9 cellular contexts compared by ENCODE assay signal in the genomic region with DNA sequence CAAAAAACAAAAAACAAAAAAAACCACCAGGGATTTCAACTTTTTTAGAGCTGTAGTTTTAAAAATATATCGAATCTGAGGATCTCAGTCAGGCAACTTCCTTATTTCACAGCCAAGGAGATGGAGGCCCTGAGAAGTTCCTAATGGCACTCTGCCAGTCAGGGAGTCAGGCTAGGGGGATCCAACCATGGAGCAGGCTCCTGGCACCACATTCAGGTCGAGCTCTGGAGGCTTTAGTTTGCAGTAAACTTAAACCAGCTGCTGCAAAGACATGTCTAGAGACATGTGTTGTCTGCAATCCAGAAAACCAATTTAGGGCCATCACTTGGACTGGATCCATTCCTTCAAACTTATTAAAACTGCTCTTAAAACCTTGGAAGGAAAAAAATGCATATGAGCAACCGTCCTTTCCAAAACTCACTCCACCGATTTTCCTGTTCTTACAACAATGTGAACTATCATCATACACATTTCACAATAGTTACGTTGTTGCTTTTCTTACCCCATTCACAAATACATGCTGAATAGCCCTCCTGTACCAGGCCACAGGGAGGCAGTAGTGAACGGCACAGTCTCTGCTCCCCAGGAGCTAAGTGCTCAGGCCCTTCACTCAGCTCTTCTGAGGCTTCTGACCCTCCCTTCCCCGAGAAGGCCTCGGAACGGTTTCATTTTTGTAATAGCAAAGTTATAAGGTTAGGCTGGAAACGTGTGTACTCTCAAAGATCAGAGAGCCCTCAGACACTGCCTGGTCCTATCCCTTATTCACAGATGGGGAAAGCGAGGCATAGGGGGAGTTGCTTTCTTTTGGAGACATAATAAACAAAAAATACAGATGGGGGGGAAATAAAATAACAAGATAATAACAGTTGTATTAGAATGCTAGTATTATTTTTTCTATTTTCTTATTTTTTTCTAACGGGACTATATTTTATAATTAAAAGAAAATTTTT. TPM values are rescaled to one million over a fixed set of nuclear protein-coding genes. Genes with fewer than 3 reads are reported as not detected.
A peak's percentile ranks its signal among the peaks of the same experiment; 100 is the strongest.
DNase-seq lines count a peak whose midpoint lies in the region; ATAC-seq and TF ChIP-seq lines count a peak whose summit lies in the region.
"Had no signal": no experiment of that assay in that cellular context is flagged by ENCODE, and none has a peak within 500 bp of the region (broad histone marks: within the 10 kb centered on the region; RNA-seq: fewer than 3 reads in every experiment).

No MANE protein-coding gene starts in this region.

- peaks cover 5% of the 10 kb centered on the region for H3F3A ChIP-seq in neural progenitor cell (ENCODE audit: low read depth)

- POLR2A ChIA-PET in WTC11 (lab: Charles Lee), result no interaction called here

- H3K9me3 Mint-ChIP-seq in WTC11 (no peaks in the 10 kb centered on the region), neural progenitor cell (no peaks in the 10 kb centered on the region)

- H3K27me3 Mint-ChIP-seq in WTC11 (ENCODE audit: low read depth) (no peaks in the 10 kb centered on the region), neural progenitor cell (ENCODE audit: insufficient read depth, low read depth) (no peaks in the 10 kb centered on the region)

- H3K4me3 ChIP-seq in esophagus squamous epithelium (no peak overlapping the region), neural progenitor cell (no peak overlapping the region)
- H3K4me3 ChIP-seq: SJSA1 had no signal

- H3K27ac ChIP-seq in esophagus squamous epithelium (peak overlapping the region; percentile 21 to 79 (median 74)), neural progenitor cell (no peak overlapping the region)
- H3K27ac ChIP-seq: SJSA1 had no signal

- H3K79me2 ChIP-seq in neural progenitor cell (ENCODE audit: low read depth), result no peaks in the 10 kb centered on the region

- H3K9ac ChIP-seq in neural progenitor cell, result no peak overlapping the region

- ATAC-seq in WTC11, result peak; percentile 94
- ATAC-seq in HG02852 (IDR thresholded peaks at IDR 0.05; ENCODE audit: unreplicated experiment), result no peak
- ATAC-seq in GM18868 (IDR thresholded peaks at IDR 0.05; ENCODE audit: unreplicated experiment), result no peak
- no peak for ATAC-seq in HG03460 (IDR thresholded peaks at IDR 0.05; ENCODE audit: unreplicated experiment)

- H3K27me3 ChIP-seq in esophagus squamous epithelium, result no peaks in the 10 kb centered on the region
- no peaks in the 10 kb centered on the region for H3K27me3 ChIP-seq in neural progenitor cell
- H3K27me3 ChIP-seq: SJSA1 had no signal

- H3K9me3 ChIP-seq in esophagus squamous epithelium (no peaks in the 10 kb centered on the region), neural progenitor cell (ENCODE audit: low read depth) (no peaks in the 10 kb centered on the region)
- H3K9me3 ChIP-seq: SJSA1 had no signal

- no peak for TF ChIP-seq POLR2A in esophagus squamous epithelium (IDR thresholded peaks at IDR 0.05)

- peak; percentile 14; the same call in 1 of the 2 replicates for TF ChIP-seq CTCF in WTC11 (IDR thresholded peaks at IDR 0.05)
- TF ChIP-seq CTCF in esophagus squamous epithelium (IDR thresholded peaks at IDR 0.05), result peak; percentile 21 to 75 (median 60)
- peak; percentile 61 for TF ChIP-seq CTCF in neural progenitor cell (IDR thresholded peaks at IDR 0.05)

- H3K4me2 ChIP-seq in neural progenitor cell, result no peak overlapping the region

- 29 to 34% methylated on average over 12 of the region's 12 CpGs for WGBS in esophagus squamous epithelium, 2 donors

- H3K27ac Mint-ChIP-seq in WTC11, result no peak overlapping the region; the same call in 1 of the 2 replicates
- no peak overlapping the region for H3K27ac Mint-ChIP-seq in neural progenitor cell

- intact Hi-C loops in esophagus squamous epithelium (cut with DNase I), result loop anchor here (5.0 kb wide), 1 partner anchor 87 kb away; no protein-coding TSS in a partner anchor

- no peaks in the 10 kb centered on the region; the same call in 1 of the 2 replicates for H3K4me1 Mint-ChIP-seq in WTC11
- H3K4me1 Mint-ChIP-seq in neural progenitor cell, result peaks cover 3% of the 10 kb centered on the region

- peaks cover 6 to 69% (median 6%) of the 10 kb centered on the region in 3 donors for H3K36me3 ChIP-seq in esophagus squamous epithelium
- H3K36me3 ChIP-seq in neural progenitor cell, result peaks cover 9% of the 10 kb centered on the region

- no peak overlapping the region for H2AFZ ChIP-seq in neural progenitor cell (replicated peaks)

- DNase-seq in EH (ENCODE audit: low read depth) (peak; percentile 73), Kasumi-1 (lab: John Stamatoyannopoulos, UW) (peak; percentile 82 to 92), WTC11 (ENCODE audit: low spot score) (peak; percentile 70), esophagus squamous epithelium (lab: John Stamatoyannopoulos, UW) (no peak), neural progenitor cell (ENCODE audit: low spot score) (peak; percentile 59)

- peaks cover 11% of the 10 kb centered on the region for H3K36me3 Mint-ChIP-seq in WTC11
- peaks cover 6% of the 10 kb centered on the region for H3K36me3 Mint-ChIP-seq in neural progenitor cell

- H4K20me1 ChIP-seq in neural progenitor cell (ENCODE audit: low read depth), result no peaks in the 10 kb centered on the region

- H3K4me3 Mint-ChIP-seq in WTC11, result no peak overlapping the region
- no peak overlapping the region for H3K4me3 Mint-ChIP-seq in neural progenitor cell

- H3K4me1 ChIP-seq in esophagus squamous epithelium (peaks cover 12 to 36% (median 15%) of the 10 kb centered on the region in 3 donors), neural progenitor cell (no peaks in the 10 kb centered on the region)

- CTCF ChIA-PET in WTC11 (lab: Charles Lee), result interaction anchor here (0.6 to 2.0 kb wide), 59 partner anchors 8 to 600 kb away, joined by 3 to 32 read pairs (median 4); a partner anchor contains a TSS

TF ChIP-seq in WTC11, 78 proteins besides CTCF, POLR2A, EP300 and RAD21 (continues in another document):
- TF ChIP-seq ZNF138 (CRISPR knock-in tag; conservative IDR thresholded peaks at IDR 0.05) (no peak), FOXP1 (CRISPR knock-in tag; IDR thresholded peaks at IDR 0.05; ENCODE audit: borderline replicate concordance) (no peak), GABPB1 (CRISPR knock-in tag; IDR thresholded peaks at IDR 0.05) (no peak), TEAD4 (CRISPR knock-in tag; IDR thresholded peaks at IDR 0.05) (no peak), NFATC4 (CRISPR knock-in tag; IDR thresholded peaks at IDR 0.05) (no peak), ETV6 (CRISPR knock-in tag; IDR thresholded peaks at IDR 0.05) (no peak), KAT7 (CRISPR knock-in tag; IDR thresholded peaks at IDR 0.05; ENCODE audit: borderline replicate concordance) (no peak)
- TF ChIP-seq, protein P1, sequence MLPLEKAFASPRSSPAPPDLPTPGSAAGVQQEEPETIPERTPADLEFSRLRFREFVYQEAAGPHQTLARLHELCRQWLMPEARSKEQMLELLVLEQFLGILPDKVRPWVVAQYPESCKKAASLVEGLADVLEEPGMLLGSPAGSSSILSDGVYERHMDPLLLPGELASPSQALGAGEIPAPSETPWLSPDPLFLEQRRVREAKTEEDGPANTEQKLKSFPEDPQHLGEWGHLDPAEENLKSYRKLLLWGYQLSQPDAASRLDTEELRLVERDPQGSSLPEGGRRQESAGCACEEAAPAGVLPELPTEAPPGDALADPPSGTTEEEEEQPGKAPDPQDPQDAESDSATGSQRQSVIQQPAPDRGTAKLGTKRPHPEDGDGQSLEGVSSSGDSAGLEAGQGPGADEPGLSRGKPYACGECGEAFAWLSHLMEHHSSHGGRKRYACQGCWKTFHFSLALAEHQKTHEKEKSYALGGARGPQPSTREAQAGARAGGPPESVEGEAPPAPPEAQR (CRISPR knock-in tag; IDR thresholded peaks at IDR 0.05), result no peak
- TF ChIP-seq, protein P2, sequence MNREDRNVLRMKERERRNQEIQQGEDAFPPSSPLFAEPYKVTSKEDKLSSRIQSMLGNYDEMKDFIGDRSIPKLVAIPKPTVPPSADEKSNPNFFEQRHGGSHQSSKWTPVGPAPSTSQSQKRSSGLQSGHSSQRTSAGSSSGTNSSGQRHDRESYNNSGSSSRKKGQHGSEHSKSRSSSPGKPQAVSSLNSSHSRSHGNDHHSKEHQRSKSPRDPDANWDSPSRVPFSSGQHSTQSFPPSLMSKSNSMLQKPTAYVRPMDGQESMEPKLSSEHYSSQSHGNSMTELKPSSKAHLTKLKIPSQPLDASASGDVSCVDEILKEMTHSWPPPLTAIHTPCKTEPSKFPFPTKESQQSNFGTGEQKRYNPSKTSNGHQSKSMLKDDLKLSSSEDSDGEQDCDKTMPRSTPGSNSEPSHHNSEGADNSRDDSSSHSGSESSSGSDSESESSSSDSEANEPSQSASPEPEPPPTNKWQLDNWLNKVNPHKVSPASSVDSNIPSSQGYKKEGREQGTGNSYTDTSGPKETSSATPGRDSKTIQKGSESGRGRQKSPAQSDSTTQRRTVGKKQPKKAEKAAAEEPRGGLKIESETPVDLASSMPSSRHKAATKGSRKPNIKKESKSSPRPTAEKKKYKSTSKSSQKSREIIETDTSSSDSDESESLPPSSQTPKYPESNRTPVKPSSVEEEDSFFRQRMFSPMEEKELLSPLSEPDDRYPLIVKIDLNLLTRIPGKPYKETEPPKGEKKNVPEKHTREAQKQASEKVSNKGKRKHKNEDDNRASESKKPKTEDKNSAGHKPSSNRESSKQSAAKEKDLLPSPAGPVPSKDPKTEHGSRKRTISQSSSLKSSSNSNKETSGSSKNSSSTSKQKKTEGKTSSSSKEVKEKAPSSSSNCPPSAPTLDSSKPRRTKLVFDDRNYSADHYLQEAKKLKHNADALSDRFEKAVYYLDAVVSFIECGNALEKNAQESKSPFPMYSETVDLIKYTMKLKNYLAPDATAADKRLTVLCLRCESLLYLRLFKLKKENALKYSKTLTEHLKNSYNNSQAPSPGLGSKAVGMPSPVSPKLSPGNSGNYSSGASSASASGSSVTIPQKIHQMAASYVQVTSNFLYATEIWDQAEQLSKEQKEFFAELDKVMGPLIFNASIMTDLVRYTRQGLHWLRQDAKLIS (CRISPR knock-in tag; IDR thresholded peaks at IDR 0.05; ENCODE audit: borderline replicate concordance), result no peak
- TF ChIP-seq, protein P3, sequence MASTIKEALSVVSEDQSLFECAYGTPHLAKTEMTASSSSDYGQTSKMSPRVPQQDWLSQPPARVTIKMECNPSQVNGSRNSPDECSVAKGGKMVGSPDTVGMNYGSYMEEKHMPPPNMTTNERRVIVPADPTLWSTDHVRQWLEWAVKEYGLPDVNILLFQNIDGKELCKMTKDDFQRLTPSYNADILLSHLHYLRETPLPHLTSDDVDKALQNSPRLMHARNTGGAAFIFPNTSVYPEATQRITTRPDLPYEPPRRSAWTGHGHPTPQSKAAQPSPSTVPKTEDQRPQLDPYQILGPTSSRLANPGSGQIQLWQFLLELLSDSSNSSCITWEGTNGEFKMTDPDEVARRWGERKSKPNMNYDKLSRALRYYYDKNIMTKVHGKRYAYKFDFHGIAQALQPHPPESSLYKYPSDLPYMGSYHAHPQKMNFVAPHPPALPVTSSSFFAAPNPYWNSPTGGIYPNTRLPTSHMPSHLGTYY (CRISPR knock-in tag; IDR thresholded peaks at IDR 0.05), result no peak

RNA-seq across cellular contexts. Expression of a gene that starts 20.1 kb away (rescaled TPM):
- total RNA-seq in WTC11 (2021) (26.3 to 28.0 TPM (median 27.1 TPM) in 3 replicates), esophagus squamous epithelium (10 to 100 TPM in 3 of 4 donors, 1 to 10 TPM in 1; 4.9 to 18.2 (median 12.8) TPM), neural progenitor cell (ENCODE audit: low replicate concordance) (17.0 and 17.2 TPM in 2 replicates)

RNA-seq across cellular contexts. Expression of a gene that starts 50.9 kb away (rescaled TPM):
- 16.7 to 19.2 TPM (median 18.0 TPM) in 3 replicates for total RNA-seq in WTC11 (2021)
- 10 to 100 TPM in 3 of 4 donors, 1 to 10 TPM in 1; 8.8 to 21.5 (median 20.1) TPM for total RNA-seq in esophagus squamous epithelium
- 4.9 and 8.9 TPM in 2 replicates for total RNA-seq in neural progenitor cell (ENCODE audit: low replicate concordance)
